Comparison of ENCODE assay signal across 1 cellular context in genomic region chr1:27554777-27555699, GRCh38.
TF ChIP-seq lines count a peak whose summit lies in the region.

No MANE protein-coding gene starts in this region.

TF ChIP-seq in SK-N-SH, 30 proteins besides CTCF, POLR2A, EP300 and RAD21 (continued from another document):
- no peak for TF ChIP-seq RCOR1 (IDR thresholded peaks at IDR 0.05; ENCODE audit: low read length)
